ENCODE assay signal across 1 cellular context in genomic region chr16:22006636-22007035, GRCh38.
TF ChIP-seq lines count a peak whose summit lies in the region.

No MANE protein-coding gene starts in this region.

TF ChIP-seq in K562, 482 proteins besides CTCF, POLR2A, EP300 and RAD21:
- TF ChIP-seq ZNF785 (CRISPR knock-in tag; IDR thresholded peaks at IDR 0.05) (no peak), FOXP1 (CRISPR knock-in tag; IDR thresholded peaks at IDR 0.05) (no peak), ELF4 (CRISPR knock-in tag; IDR thresholded peaks at IDR 0.05) (no peak), CBX2 (IDR thresholded peaks at IDR 0.05; ENCODE audit: insufficient read depth, low read length, poor library complexity, severe bottlenecking) (no peak), PTTG1 (tag; IDR thresholded peaks at IDR 0.05; ENCODE audit: low read depth) (no peak), ZNF583 (CRISPR knock-in tag; IDR thresholded peaks at IDR 0.05) (no peak), SREBF1 (IDR thresholded peaks at IDR 0.05; ENCODE audit: borderline replicate concordance, low read depth, low read length) (no peak), ZBTB7A (IDR thresholded peaks at IDR 0.05; ENCODE audit: borderline replicate concordance, control insufficient read depth, low read depth, low read length) (no peak), STAG1 (CRISPR knock-in tag; IDR thresholded peaks at IDR 0.05; ENCODE audit: borderline replicate concordance) (no peak), MYC (IDR thresholded peaks at IDR 0.05; ENCODE audit: low read depth, low read length) (no peak), MYC (CRISPR knock-in tag; IDR thresholded peaks at IDR 0.05; ENCODE audit: borderline replicate concordance, low read depth) (no peak), ZNF436 (CRISPR knock-in tag; IDR thresholded peaks at IDR 0.05) (no peak), RBM14 (IDR thresholded peaks at IDR 0.05; ENCODE audit: borderline replicate concordance, insufficient read depth, low read depth, low read length) (no peak), NCOA4 (IDR thresholded peaks at IDR 0.05; ENCODE audit: partially characterized antibody) (no peak), ZNF589 (CRISPR knock-in tag; IDR thresholded peaks at IDR 0.05; ENCODE audit: low read depth) (no peak), CLOCK (CRISPR knock-in tag; IDR thresholded peaks at IDR 0.05; ENCODE audit: borderline replicate concordance) (no peak), CHCHD3 (CRISPR knock-in tag; IDR thresholded peaks at IDR 0.05) (no peak), E2F6 (IDR thresholded peaks at IDR 0.05; ENCODE audit: borderline replicate concordance in 1 of 2, extremely low read depth in 1 of 2, insufficient read depth in 1 of 2, insufficient read length in 1 of 2, low read depth in 1 of 2, low read length in 1 of 2, poor library complexity in 1 of 2, severe bottlenecking in 1 of 2) (no peak), ZSCAN32 (CRISPR knock-in tag; IDR thresholded peaks at IDR 0.05) (no peak), ZNF384 (IDR thresholded peaks at IDR 0.05; ENCODE audit: low read depth, low read length) (no peak)
- TF ChIP-seq, protein P1, sequence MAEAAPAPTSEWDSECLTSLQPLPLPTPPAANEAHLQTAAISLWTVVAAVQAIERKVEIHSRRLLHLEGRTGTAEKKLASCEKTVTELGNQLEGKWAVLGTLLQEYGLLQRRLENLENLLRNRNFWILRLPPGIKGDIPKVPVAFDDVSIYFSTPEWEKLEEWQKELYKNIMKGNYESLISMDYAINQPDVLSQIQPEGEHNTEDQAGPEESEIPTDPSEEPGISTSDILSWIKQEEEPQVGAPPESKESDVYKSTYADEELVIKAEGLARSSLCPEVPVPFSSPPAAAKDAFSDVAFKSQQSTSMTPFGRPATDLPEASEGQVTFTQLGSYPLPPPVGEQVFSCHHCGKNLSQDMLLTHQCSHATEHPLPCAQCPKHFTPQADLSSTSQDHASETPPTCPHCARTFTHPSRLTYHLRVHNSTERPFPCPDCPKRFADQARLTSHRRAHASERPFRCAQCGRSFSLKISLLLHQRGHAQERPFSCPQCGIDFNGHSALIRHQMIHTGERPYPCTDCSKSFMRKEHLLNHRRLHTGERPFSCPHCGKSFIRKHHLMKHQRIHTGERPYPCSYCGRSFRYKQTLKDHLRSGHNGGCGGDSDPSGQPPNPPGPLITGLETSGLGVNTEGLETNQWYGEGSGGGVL (CRISPR knock-in tag; IDR thresholded peaks at IDR 0.05): no peak
TF ChIP-seq in K562: peak in this region for 0.
